In genomic region chr1:203776636-203777035, GRCh38 we compare ENCODE assay signal across 12 cellular contexts. TPM values are rescaled to one million over a fixed set of nuclear protein-coding genes. Genes with fewer than 3 reads are reported as not detected.
DNase-seq lines count a peak whose midpoint lies in the region; ATAC-seq and TF ChIP-seq lines count a peak whose summit lies in the region.
"Had no signal": no experiment of that assay in that cellular context is flagged by ENCODE, and none has a peak within 500 bp of the region (broad histone marks: within the 10 kb centered on the region; RNA-seq: fewer than 3 reads in every experiment).

No MANE protein-coding gene starts in this region.

- H3K27ac ChIP-seq in heart left ventricle (no peak overlapping the region), neuronal stem cell (replicated peaks; ENCODE audit: low read length) (no peak overlapping the region)
- H3K27ac ChIP-seq: lower lobe of right lung had no signal

- H3K23ac ChIP-seq in neuronal stem cell (ENCODE audit: low read depth, low read length, poor library complexity), result no peak overlapping the region

- H3K4me3 ChIP-seq in heart left ventricle (no peak overlapping the region), neuronal stem cell (ENCODE audit: low read length in 2 of 2) (no peak overlapping the region)
- H3K4me3 ChIP-seq: lower lobe of right lung had no signal

- H3K79me1 ChIP-seq in neuronal stem cell (ENCODE audit: low read depth, low read length), result no peaks in the 10 kb centered on the region

- no peak overlapping the region for H3K4me3 Mint-ChIP-seq in activated CD8-positive, alpha-beta memory T cell treated with anti-CD3 and anti-CD28 coated beads, Interleukin-2, amount 10 ng/mL, durations not matched to agents 7 days and 5 days
- no peak overlapping the region for H3K4me3 Mint-ChIP-seq in stimulated activated effector memory CD8-positive, alpha-beta T cell treated with anti-CD3 and anti-CD28 coated beads, Interleukin-12 subunit alpha, Interleukin-12 subunit beta, amount 100 ng/mL, for 72 hours
- H3K4me3 Mint-ChIP-seq: CD14-positive monocyte had no signal

- no peak overlapping the region for H2BK5ac ChIP-seq in neuronal stem cell (ENCODE audit: low read length)

- H3K27ac Mint-ChIP-seq in activated CD8-positive, alpha-beta memory T cell treated with anti-CD3 and anti-CD28 coated beads, Interleukin-2, amount 10 ng/mL, durations not matched to agents 7 days and 5 days, result no peak overlapping the region
- H3K27ac Mint-ChIP-seq in stimulated activated effector memory CD8-positive, alpha-beta T cell treated with anti-CD3 and anti-CD28 coated beads, Interleukin-12 subunit alpha, Interleukin-12 subunit beta, amount 100 ng/mL, for 72 hours, result peak overlapping the region; percentile 50
- H3K27ac Mint-ChIP-seq: CD14-positive monocyte had no signal

- H3K4me1 Mint-ChIP-seq in activated CD8-positive, alpha-beta memory T cell treated with anti-CD3 and anti-CD28 coated beads, Interleukin-2, amount 10 ng/mL, durations not matched to agents 7 days and 5 days, result peaks cover 3% of the 10 kb centered on the region
- peaks cover 17% of the 10 kb centered on the region for H3K4me1 Mint-ChIP-seq in stimulated activated effector memory CD8-positive, alpha-beta T cell treated with anti-CD3 and anti-CD28 coated beads, Interleukin-12 subunit alpha, Interleukin-12 subunit beta, amount 100 ng/mL, for 72 hours

- no peak overlapping the region for H4K91ac ChIP-seq in neuronal stem cell (ENCODE audit: low read depth, low read length, poor library complexity)

- intact Hi-C loops in heart left ventricle (cut with DNase I), result loop anchor here in 2 of 10 donors (10.0 kb wide), 2 partner anchors 152 to 272 kb away; partner anchors contain the start of gene ATP2B4 (in 1 of the 2)

- peak; percentile 47 for ATAC-seq in activated CD8-positive, alpha-beta memory T cell treated with anti-CD3 and anti-CD28 coated beads, Interleukin-2, amount 10 ng/mL, durations not matched to agents 7 days and 5 days
- ATAC-seq in SK-N-SH treated with all-trans-retinoic acid at 6 μM for 48 hours (peak; percentile 79), heart left ventricle (peak; percentile 57 to 78 (median 70))
- no peak for ATAC-seq in stimulated activated effector memory CD8-positive, alpha-beta T cell treated with anti-CD3 and anti-CD28 coated beads, Interleukin-12 subunit alpha, Interleukin-12 subunit beta, amount 100 ng/mL, for 72 hours

- no peak overlapping the region for H3K18ac ChIP-seq in neuronal stem cell (ENCODE audit: low read length)

- H2AFZ ChIP-seq in neuronal stem cell (ENCODE audit: low read length), result no peak overlapping the region

- no peaks in the 10 kb centered on the region for H3K27me3 ChIP-seq in heart left ventricle
- H3K27me3 ChIP-seq in neuronal stem cell (ENCODE audit: control insufficient read depth in 3 of 3, insufficient read depth in 3 of 3, low read depth in 1 of 3, low read length in 3 of 3), result peaks cover 0 to 4% (median 0%) of the 10 kb centered on the region in 3 experiments

- H3K36me3 ChIP-seq in heart left ventricle (peaks cover 0 to 4% (median 0%) of the 10 kb centered on the region in 9 donors), neuronal stem cell (replicated peaks in 1 of 2; ENCODE audit: control insufficient read depth in 2 of 2, insufficient read depth in 2 of 2, low read length in 2 of 2) (no peaks in the 10 kb centered on the region)
- H3K36me3 ChIP-seq: lower lobe of right lung had no signal

- peak in 6 of 12 donors; percentile 8 to 40 (median 15) for TF ChIP-seq CTCF in heart left ventricle (IDR thresholded peaks at IDR 0.05)

- no peak for TF ChIP-seq POLR2A in heart left ventricle (IDR thresholded peaks at IDR 0.05)

- DNase-seq in activated CD8-positive, alpha-beta memory T cell treated with anti-CD3 and anti-CD28 coated beads, Interleukin-2, amount 10 ng/mL, durations not matched to agents 7 days and 5 days, result no peak
- no peak for DNase-seq in activated CD8-positive, alpha-beta memory T cell treated with anti-CD3 and anti-CD28 coated beads, Interleukin-2, amount 50 U/mL, for 4 hours
- peak in 1 of 5 donors; percentile 14 for DNase-seq in heart left ventricle
- DNase-seq in stimulated activated effector memory CD8-positive, alpha-beta T cell treated with anti-CD3 and anti-CD28 coated beads, Interleukin-12 subunit alpha, Interleukin-12 subunit beta, amount 100 ng/mL, for 72 hours (ENCODE audit: low spot score in 2 of 2), result no peak
- DNase-seq in DMS153 (lab: John Stamatoyannopoulos, UW), result no peak
- no peak for DNase-seq in occipital lobe (lab: John Stamatoyannopoulos, UW)
- no peak for DNase-seq in neuronal stem cell (ENCODE audit: low spot score)
- DNase-seq: activated CD4-positive, alpha-beta T cell treated with anti-CD3 and anti-CD28 coated beads for 1 hour; lower lobe of right lung; NCI-H510A had no signal

- H2BK120ac ChIP-seq in neuronal stem cell (ENCODE audit: low read depth, low read length), result no peak overlapping the region

- peaks cover 30% of the 10 kb centered on the region for H3K36me3 Mint-ChIP-seq in activated CD8-positive, alpha-beta memory T cell treated with anti-CD3 and anti-CD28 coated beads, Interleukin-2, amount 10 ng/mL, durations not matched to agents 7 days and 5 days
- H3K36me3 Mint-ChIP-seq in stimulated activated effector memory CD8-positive, alpha-beta T cell treated with anti-CD3 and anti-CD28 coated beads, Interleukin-12 subunit alpha, Interleukin-12 subunit beta, amount 100 ng/mL, for 72 hours, result peaks cover 60% of the 10 kb centered on the region
- H3K36me3 Mint-ChIP-seq: CD14-positive monocyte had no signal

- H3K27me3 Mint-ChIP-seq in activated CD8-positive, alpha-beta memory T cell treated with anti-CD3 and anti-CD28 coated beads, Interleukin-2, amount 10 ng/mL, durations not matched to agents 7 days and 5 days, result no peaks in the 10 kb centered on the region

- no peak overlapping the region for H2AK5ac ChIP-seq in neuronal stem cell (ENCODE audit: low read depth, low read length)

- no peak overlapping the region for H3K14ac ChIP-seq in neuronal stem cell (ENCODE audit: low read length)

- H2BK12ac ChIP-seq in neuronal stem cell (ENCODE audit: low read length), result no peak overlapping the region

- no peak overlapping the region for H3K4ac ChIP-seq in neuronal stem cell (ENCODE audit: low read length)

- no peak overlapping the region for H3K4me2 ChIP-seq in neuronal stem cell (ENCODE audit: insufficient read depth, low read length, poor library complexity, severe bottlenecking)

- H2BK15ac ChIP-seq in neuronal stem cell (ENCODE audit: low read length), result no peak overlapping the region

- no peak overlapping the region for H3K9ac ChIP-seq in neuronal stem cell (ENCODE audit: low read depth, low read length, poor library complexity)

- WGBS in heart left ventricle, 4 donors, result 48 to 59% (median 56%) methylated on average over 4 of the region's 4 CpGs
- WGBS in neuronal stem cell (ENCODE audit: extremely low coverage in 2 of 2, insufficient read length in 2 of 2, insufficient replicate concordance in 1 of 2), 2 donors, result no CpG with 5 or more reads among the region's 4 CpGs

- H4K8ac ChIP-seq in neuronal stem cell (ENCODE audit: low read depth, low read length), result no peak overlapping the region

- H3K9me3 ChIP-seq in heart left ventricle (no peaks in the 10 kb centered on the region), neuronal stem cell (replicated peaks in 1 of 2; ENCODE audit: control insufficient read depth in 2 of 2, insufficient read depth in 1 of 2, low read depth in 1 of 2, low read length in 2 of 2) (no peaks in the 10 kb centered on the region)
- H3K9me3 ChIP-seq: lower lobe of right lung had no signal

- CTCF ChIA-PET in activated CD8-positive, alpha-beta memory T cell treated with anti-CD3 and anti-CD28 coated beads, Interleukin-2, amount 10 ng/mL, durations not matched to agents 7 days and 5 days (lab: Charles Lee), result interaction anchor here (0.7 to 1.1 kb wide), 4 partner anchors 23 to 273 kb away, joined by 3 to 5 read pairs (median 3); no protein-coding TSS in a partner anchor

- H3K4me1 ChIP-seq in heart left ventricle (peaks cover 0 to 7% (median 0%) of the 10 kb centered on the region in 12 donors), neuronal stem cell (ENCODE audit: control insufficient read depth in 2 of 2, insufficient read depth in 1 of 2, low read depth in 1 of 2, low read length in 2 of 2) (no peaks in the 10 kb centered on the region)
- H3K4me1 ChIP-seq: lower lobe of right lung had no signal

- no peaks in the 10 kb centered on the region for H3K9me3 Mint-ChIP-seq in activated CD8-positive, alpha-beta memory T cell treated with anti-CD3 and anti-CD28 coated beads, Interleukin-2, amount 10 ng/mL, durations not matched to agents 7 days and 5 days (ENCODE audit: low read depth)
- no peaks in the 10 kb centered on the region for H3K9me3 Mint-ChIP-seq in stimulated activated effector memory CD8-positive, alpha-beta T cell treated with anti-CD3 and anti-CD28 coated beads, Interleukin-12 subunit alpha, Interleukin-12 subunit beta, amount 100 ng/mL, for 72 hours

TF ChIP-seq in SK-N-SH treated with all-trans-retinoic acid at 6 μM for 48 hours, 23 proteins besides CTCF, POLR2A, EP300 and RAD21:
- TF ChIP-seq ZFP3 (CRISPR knock-in tag; IDR thresholded peaks at IDR 0.05) (no peak), ARNTL (CRISPR knock-in tag; IDR thresholded peaks at IDR 0.05; ENCODE audit: borderline replicate concordance, low read depth) (no peak), GLIS3 (CRISPR knock-in tag; IDR thresholded peaks at IDR 0.05) (no peak)
TF ChIP-seq in SK-N-SH treated with all-trans-retinoic acid at 6 μM for 48 hours: peak in this region for 0.

RNA-seq across cellular contexts. Expression of gene LAX1, which starts 11.7 kb away (rescaled TPM):
- 10 to 100 TPM; 20.3 to 22.3 TPM for total RNA-seq in activated CD8-positive, alpha-beta memory T cell treated with anti-CD3 and anti-CD28 coated beads, Interleukin-2, amount 10 ng/mL, durations not matched to agents 7 days and 5 days
- total RNA-seq in heart left ventricle, result 1 to 10 TPM in 1 of 9 donors, under 1 TPM in 5, not detected in 3; 0.12 to 1.7 (median 0.27) TPM
- under 1 TPM; 0.04 to 0.07 TPM for polyA plus RNA-seq in heart left ventricle
- not detected for total RNA-seq in occipital lobe
- not detected for polyA plus RNA-seq in neuronal stem cell (2013, experiment 1 of 2)
- not detected for polyA plus RNA-seq in neuronal stem cell (2013, experiment 2 of 2)
- polyA plus RNA-seq: CD14-positive monocyte had no signal

RNA-seq across cellular contexts. Expression of gene ZBED6, which starts 18.8 kb away (rescaled TPM):
- total RNA-seq in activated CD8-positive, alpha-beta memory T cell treated with anti-CD3 and anti-CD28 coated beads, Interleukin-2, amount 10 ng/mL, durations not matched to agents 7 days and 5 days, result 10 to 100 TPM; 18.6 to 21.1 TPM
- 10 to 100 TPM in 8 of 9 donors, 1 to 10 TPM in 1; 7.1 to 19.6 (median 11.9) TPM for total RNA-seq in heart left ventricle
- 1 to 10 TPM; 1.3 to 2.8 TPM for polyA plus RNA-seq in heart left ventricle
- total RNA-seq in occipital lobe, result 8.1 TPM
- 10.9 TPM for polyA plus RNA-seq in neuronal stem cell (2013, experiment 1 of 2)
- polyA plus RNA-seq in neuronal stem cell (2013, experiment 2 of 2), result 10.4 TPM

RNA-seq across cellular contexts. Expression of gene ZC3H11A, which starts 18.8 kb away (rescaled TPM):
- 10 to 100 TPM; 98.5 to 99.5 TPM for total RNA-seq in activated CD8-positive, alpha-beta memory T cell treated with anti-CD3 and anti-CD28 coated beads, Interleukin-2, amount 10 ng/mL, durations not matched to agents 7 days and 5 days
- total RNA-seq in heart left ventricle, result 10 to 100 TPM; 37.4 to 54.2 (median 43.5) TPM
- 10 to 100 TPM; 25.6 to 31.7 TPM for polyA plus RNA-seq in heart left ventricle
- 83.0 TPM for total RNA-seq in occipital lobe
- 70.6 TPM for polyA plus RNA-seq in neuronal stem cell (2013, experiment 1 of 2)
- 72.8 TPM for polyA plus RNA-seq in neuronal stem cell (2013, experiment 2 of 2)

Comparison
In these comparisons a context has a peak if more than half of its experiments do, and no peak if none do; other contexts are left out.
1. RNA of gene LAX1, which starts 11.7 kb away (total RNA-seq): 20.3 to 22.3 TPM in activated CD8-positive, alpha-beta memory T cell treated with anti-CD3 and anti-CD28 coated beads, Interleukin-2, amount 10 ng/mL, durations not matched to agents 7 days and 5 days; 0.12 to 1.7 TPM in heart left ventricle and not detected in occipital lobe (single experiment); every median in the first group is over 4 times any median in the second.